ENCODE assay signal across 16 cellular contexts in the genomic region with DNA sequence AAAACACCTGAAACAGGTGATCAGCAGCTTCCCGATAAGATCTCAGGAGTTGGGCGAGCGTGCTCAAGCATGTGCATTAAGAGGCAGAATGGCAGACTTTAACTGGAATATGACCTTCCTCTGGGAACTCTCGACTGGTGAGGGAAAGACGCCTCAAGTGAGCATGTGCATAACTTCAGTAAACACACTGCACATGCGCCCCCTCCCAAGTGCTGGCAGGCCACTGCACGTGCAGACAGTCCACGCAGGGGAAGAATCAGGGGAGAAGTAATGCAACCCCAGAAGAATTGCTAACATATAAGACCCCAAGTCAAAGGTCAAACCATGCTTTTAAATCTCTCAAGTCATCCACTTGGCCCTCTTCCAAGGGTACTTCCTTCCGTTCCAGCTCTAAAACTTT.
DNase-seq lines count a peak whose midpoint lies in the region; ATAC-seq and TF ChIP-seq lines count a peak whose summit lies in the region.
"Had no signal": no experiment of that assay in that cellular context is flagged by ENCODE, and none has a peak within 500 bp of the region (broad histone marks: within the 10 kb centered on the region; RNA-seq: fewer than 3 reads in every experiment).

No MANE protein-coding gene starts in this region.

- no peaks in the 10 kb centered on the region for H3K36me3 Mint-ChIP-seq in type B pancreatic cell

- H3K4me1 ChIP-seq in heart right ventricle (peaks cover 18 to 78% (median 55%) of the 10 kb centered on the region in 9 donors), thyroid gland (peaks cover 32 to 37% of the 10 kb centered on the region in 2 donors)

- H3K9me3 ChIP-seq in heart right ventricle (no peaks in the 10 kb centered on the region), thyroid gland (no peaks in the 10 kb centered on the region)
- H3K9me3 ChIP-seq: SJCRH30 had no signal

- POLR2A ChIA-PET in RWPE1 (lab: Yijun Ruan, JAX; ENCODE audit: low non-redundant PET): no interaction called here

- H3K4me3 Mint-ChIP-seq in type B pancreatic cell: no peak overlapping the region

- TF ChIP-seq CTCF in heart right ventricle (IDR thresholded peaks at IDR 0.05): no peak
- no peak for TF ChIP-seq CTCF in cardiac fibroblast (IDR thresholded peaks at IDR 0.05; ENCODE audit: low read depth, low read length)
- peak; percentile 25 for TF ChIP-seq CTCF in type B pancreatic cell (conservative IDR thresholded peaks at IDR 0.05)
- no peak for TF ChIP-seq CTCF in RWPE1 (conservative IDR thresholded peaks at IDR 0.05; ENCODE audit: low read depth)
- no peak for TF ChIP-seq CTCF in thyroid gland (IDR thresholded peaks at IDR 0.05)

- CTCF ChIA-PET in RWPE1 (lab: Yijun Ruan, JAX): interaction anchor here (0.7 kb wide), 1 partner anchor 1175 kb away, joined by 3 read pairs; no protein-coding TSS in a partner anchor

- peaks cover 5% of the 10 kb centered on the region for H3K9me3 Mint-ChIP-seq in type B pancreatic cell

- H3K27ac ChIP-seq in heart right ventricle (peak overlapping the region; percentile 19 to 88 (median 78)), RWPE1 (no peak overlapping the region), thyroid gland (peak overlapping the region in 1 of 3 donors; percentile 23)
- H3K27ac ChIP-seq: SJCRH30 had no signal

- no peak overlapping the region for H3K27ac Mint-ChIP-seq in type B pancreatic cell

- 73 to 79% methylated on average over 9 of the region's 9 CpGs for WGBS in heart right ventricle, 2 donors
- WGBS in thyroid gland, 2 donors: 75 to 78% methylated on average over 9 of the region's 9 CpGs

- no peaks in the 10 kb centered on the region for H3K27me3 ChIP-seq in heart right ventricle
- no peaks in the 10 kb centered on the region for H3K27me3 ChIP-seq in thyroid gland
- H3K27me3 ChIP-seq: SJCRH30 had no signal

- intact Hi-C loops in heart right ventricle (cut with DNase I) (loop anchor here in 2 of 10 donors (5.0 to 10.0 kb wide), 3 partner anchors 106 to 438 kb away; no protein-coding TSS in a partner anchor), left cardiac atrium (cut with DNase I) (no loop called here), thyroid gland (cut with DNase I) (no loop called here)

- no peak overlapping the region for H3K4me3 ChIP-seq in heart right ventricle
- H3K4me3 ChIP-seq in cardiac fibroblast (replicated peaks in 1 of 2; ENCODE audit: low read depth in 2 of 2, low read length in 2 of 2): no peak overlapping the region
- no peak overlapping the region for H3K4me3 ChIP-seq in thyroid gland (replicated peaks in 1 of 3)
- H3K4me3 ChIP-seq: SJCRH30 had no signal

- no peak for ATAC-seq in heart right ventricle
- no peak for ATAC-seq in left cardiac atrium
- ATAC-seq in GM21367 (IDR thresholded peaks at IDR 0.05; ENCODE audit: unreplicated experiment): no peak
- ATAC-seq: HCT116 had no signal

- DNase-seq in heart right ventricle (no peak), left cardiac atrium (no peak), cardiac fibroblast (ENCODE audit: low read depth in 2 of 2) (peak; percentile 17 to 25), left kidney (ENCODE audit: low read depth, low spot score) (peak; percentile 41), type B pancreatic cell (ENCODE audit: extremely low spot score, unreplicated experiment) (no peak), RWPE1 (ENCODE audit: low spot score) (no peak), thyroid gland (no peak)
- DNase-seq: Calu3, DMS79, GDM1, NCI-H1048, NCI-H1694 treated with DMSO at 0.1 percent for 48 hours, NCI-H510A had no signal

- no peaks in the 10 kb centered on the region for H3K27me3 Mint-ChIP-seq in type B pancreatic cell

- no peaks in the 10 kb centered on the region for H3K36me3 ChIP-seq in heart right ventricle
- H3K36me3 ChIP-seq in thyroid gland: no peaks in the 10 kb centered on the region
- H3K36me3 ChIP-seq: SJCRH30 had no signal

- H3K4me1 Mint-ChIP-seq in type B pancreatic cell (ENCODE audit: unreplicated experiment): peaks cover 39% of the 10 kb centered on the region

- TF ChIP-seq POLR2A in thyroid gland (IDR thresholded peaks at IDR 0.05): no peak

Comparison
In these comparisons a context has a peak if more than half of its experiments do, and no peak if none do; other contexts are left out.
1. DNase-seq: peak in cardiac fibroblast (2 of 2) and left kidney (single experiment); none in heart right ventricle (0 of 2), left cardiac atrium (single experiment), type B pancreatic cell (single experiment), RWPE1 (single experiment) and thyroid gland (0 of 2).